ENCODE assay signal across 16 cellular contexts in genomic region chr3:182465301-182466185, GRCh38.
A peak's percentile ranks its signal among the peaks of the same experiment; 100 is the strongest.
DNase-seq lines count a peak whose midpoint lies in the region; ATAC-seq and TF ChIP-seq lines count a peak whose summit lies in the region.
"Had no signal": no experiment of that assay in that cellular context is flagged by ENCODE, and none has a peak within 500 bp of the region (broad histone marks: within the 10 kb centered on the region; RNA-seq: fewer than 3 reads in every experiment).

No MANE protein-coding gene starts in this region.

- TF ChIP-seq CTCF in KMS-11 (conservative IDR thresholded peaks at IDR 0.05; ENCODE audit: low read depth, low read length) (no peak), PC-3 (conservative IDR thresholded peaks at IDR 0.05; ENCODE audit: low read depth, low read length) (no peak), gastrocnemius medialis (IDR thresholded peaks at IDR 0.05 in 4 of 5, conservative IDR thresholded peaks at IDR 0.05 in 1 of 5) (no peak)

- H3K9me2 ChIP-seq in PC-3 (replicated peaks; ENCODE audit: low read length): no peaks in the 10 kb centered on the region

- no peaks in the 10 kb centered on the region for H3K36me3 ChIP-seq in KMS-11 (ENCODE audit: insufficient read depth)
- H3K36me3 ChIP-seq in PC-3 (ENCODE audit: low read depth, low read length): no peaks in the 10 kb centered on the region
- no peaks in the 10 kb centered on the region for H3K36me3 ChIP-seq in gastrocnemius medialis

- H3K9me3 ChIP-seq in PC-3 (ENCODE audit: low read length): no peaks in the 10 kb centered on the region
- H3K9me3 ChIP-seq in gastrocnemius medialis: no peaks in the 10 kb centered on the region

- BruUV-seq in PC-3 (replicated peaks; lab: Mats Ljungman, UMichigan): no TSS peak

- no peak overlapping the region for H3K4me3 ChIP-seq in KMS-11 (IDR thresholded peaks at IDR 0.05; ENCODE audit: insufficient read depth, low read depth, low read length)
- no peak overlapping the region for H3K4me3 ChIP-seq in PC-3 (ENCODE audit: low read length)
- H3K4me3 ChIP-seq in gastrocnemius medialis: no peak overlapping the region

- H3K9ac ChIP-seq in KMS-11 (no peak overlapping the region), PC-3 (ENCODE audit: low read length) (no peak overlapping the region)

- H3K4me1 ChIP-seq in KMS-11 (ENCODE audit: low read depth, poor library complexity, severe bottlenecking) (peaks cover 65% of the 10 kb centered on the region), PC-3 (ENCODE audit: insufficient read depth, low read length) (peaks cover 5% of the 10 kb centered on the region; the same call in 1 of the 2 replicates), gastrocnemius medialis (no peaks in the 10 kb centered on the region)

- H3K27ac ChIP-seq in KMS-11 (peak overlapping the region; percentile 22; the same call in 1 of the 2 replicates), PC-3 (ENCODE audit: low read length) (no peak overlapping the region), gastrocnemius medialis (no peak overlapping the region)

- no peaks in the 10 kb centered on the region for H3F3A ChIP-seq in PC-3 (ENCODE audit: low read length, unreplicated experiment)

- POLR2A ChIA-PET in PC-3 (lab: Charles Lee; ENCODE audit: unreplicated experiment): interaction anchor here (0.7 kb wide), 1 partner anchor 736 kb away, joined by 10 read pairs; no protein-coding TSS in a partner anchor

- H3K27me3 ChIP-seq in KMS-11 (ENCODE audit: insufficient read depth, low read depth): no peaks in the 10 kb centered on the region
- H3K27me3 ChIP-seq in PC-3 (ENCODE audit: low read length): no peaks in the 10 kb centered on the region
- no peaks in the 10 kb centered on the region for H3K27me3 ChIP-seq in gastrocnemius medialis

- H4K20me1 ChIP-seq in KMS-11 (ENCODE audit: insufficient read depth) (no peaks in the 10 kb centered on the region), PC-3 (ENCODE audit: low read length) (no peaks in the 10 kb centered on the region)

- H3K4me2 ChIP-seq in KMS-11: peak overlapping the region; percentile 65
- 0 out of 2 replicates have a peak overlapping the region, but pooled peaks have one; percentile 0 for H3K4me2 ChIP-seq in PC-3 (ENCODE audit: low read length)

- peak; percentile 78 for ATAC-seq in PC-3
- ATAC-seq in left lobe of liver: peak; percentile 43
- ATAC-seq in gastrocnemius medialis: no peak

- H3K79me2 ChIP-seq in KMS-11 (ENCODE audit: insufficient read depth, low read depth): no peaks in the 10 kb centered on the region
- H3K79me2 ChIP-seq in PC-3 (ENCODE audit: low read length): no peaks in the 10 kb centered on the region

- 0 out of 2 replicates have a peak overlapping the region, but pooled peaks have one; percentile 0 for H2AFZ ChIP-seq in KMS-11 (ENCODE audit: low read depth)
- H2AFZ ChIP-seq in PC-3 (ENCODE audit: low read length): no peak overlapping the region

- intact Hi-C loops in PC-3 (cut with micrococcal nuclease) (no loop called here), gastrocnemius medialis (cut with DNase I; ENCODE audit: low total_unique reads) (no loop called here)

- no peak for TF ChIP-seq POLR2A in gastrocnemius medialis (IDR thresholded peaks at IDR 0.05)

- CTCF ChIA-PET in PC-3 (lab: Charles Lee): no interaction called here

- peak; percentile 92 for DNase-seq in NCI-H2029 treated with DMSO at 0.1 percent for 48 hours (lab: John Stamatoyannopoulos, UW)
- peak; percentile 63 for DNase-seq in PC-3
- DNase-seq in left lobe of liver (ENCODE audit: low spot score): no peak
- DNase-seq in gastrocnemius medialis: no peak
- no peak for DNase-seq in KBM-7
- no peak for DNase-seq in NCI-H2081 treated with DMSO at 0.1 percent for 48 hours (lab: John Stamatoyannopoulos, UW)
- no peak for DNase-seq in MV-4-11 (lab: John Stamatoyannopoulos, UW)
- DNase-seq: ACHN, AML-193, H7, Karpas-422, NCI-H1105 treated with DMSO at 0.1 percent for 48 hours, NCI-H1930, RPMI8226, SIG-M5 had no signal

- in situ Hi-C loops in gastrocnemius medialis (cut with MboI; ENCODE audit: low sequenced_read_pairs in 4 of 4) (no loop called here), KBM-7 (cut with MboI; ENCODE audit: low pct_unique_long_range_greater_than_20kb, low sequenced_read_pairs) (no loop called here)

Comparison
In these comparisons a context has a peak if more than half of its experiments do, and no peak if none do; other contexts are left out.
1. DNase-seq: peak in NCI-H2029 treated with DMSO at 0.1 percent for 48 hours (single experiment) and PC-3 (single experiment); none in left lobe of liver (single experiment), gastrocnemius medialis (0 of 2), KBM-7 (single experiment), NCI-H2081 treated with DMSO at 0.1 percent for 48 hours (single experiment) and MV-4-11 (single experiment).
2. ATAC-seq: peak in PC-3 (single experiment) and left lobe of liver (single experiment); none in gastrocnemius medialis (0 of 2).